17 cellular contexts compared by ENCODE assay signal in the genomic region with DNA sequence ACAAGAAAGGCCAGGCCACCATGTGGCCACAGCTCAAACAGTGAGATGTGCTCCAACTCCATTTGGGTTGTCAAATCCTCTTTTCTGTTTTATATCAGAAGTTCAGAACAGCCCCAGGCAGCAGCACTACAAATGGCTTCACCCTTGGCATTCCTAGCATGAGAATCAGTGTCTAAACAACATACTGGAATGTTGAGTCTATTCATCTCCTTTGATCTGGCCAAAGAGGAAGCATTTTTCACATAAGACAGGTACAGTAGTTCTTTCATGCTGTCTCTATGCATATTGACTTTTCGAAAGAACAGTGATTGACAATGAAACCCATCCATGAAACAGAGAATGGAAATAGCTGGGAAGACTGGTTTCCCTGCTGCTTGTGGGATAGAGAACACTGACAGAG.
DNase-seq lines count a peak whose midpoint lies in the region; FAIRE-seq and TF ChIP-seq lines count a peak whose summit lies in the region.
"Had no signal": no experiment of that assay in that cellular context is flagged by ENCODE, and none has a peak within 500 bp of the region (broad histone marks: within the 10 kb centered on the region; RNA-seq: fewer than 3 reads in every experiment).

No MANE protein-coding gene starts in this region.

- H3K4me1 ChIP-seq in BLaER1 treated with 17β-estradiol and CSF1 and Interleukin-3, amounts not matched to agents 10 nM and 100 nM: peaks cover 0 to 66% (median 48%) of the 10 kb centered on the region in 10 experiments; a peak in 16 of 20 replicates
- H3K4me1 ChIP-seq in Karpas-422 (ENCODE audit: low read length): peaks cover 78% of the 10 kb centered on the region
- H3K4me1 ChIP-seq in endodermal cell (ENCODE audit: control insufficient read depth, insufficient read depth, low read length): no peaks in the 10 kb centered on the region
- H3K4me1 ChIP-seq in mesodermal cell (ENCODE audit: control insufficient read depth, insufficient read depth, low read length, poor library complexity, severe bottlenecking): no peaks in the 10 kb centered on the region
- no peaks in the 10 kb centered on the region for H3K4me1 ChIP-seq in kidney (ENCODE audit: control insufficient read depth in 1 of 2, insufficient read depth in 1 of 2, low read depth in 1 of 2, low read length in 2 of 2)

- H3K4me1 Mint-ChIP-seq in endodermal cell: peaks cover 8% of the 10 kb centered on the region

- H3K9ac ChIP-seq in BLaER1 treated with 17β-estradiol and CSF1 and Interleukin-3, amounts not matched to agents 10 nM and 100 nM: no peak overlapping the region
- H3K9ac ChIP-seq in Karpas-422 (ENCODE audit: low read length) (peak overlapping the region; percentile 48), endodermal cell (ENCODE audit: extremely low read depth, low read length, poor library complexity, severe bottlenecking) (no peak overlapping the region), kidney (ENCODE audit: low read length in 2 of 2) (no peak overlapping the region)

- H3K36me3 ChIP-seq in BLaER1 treated with 17β-estradiol and CSF1 and Interleukin-3, amounts not matched to agents 10 nM and 100 nM: no peaks in the 10 kb centered on the region
- H3K36me3 ChIP-seq in Karpas-422 (ENCODE audit: insufficient read depth, low read length): no peaks in the 10 kb centered on the region
- H3K36me3 ChIP-seq in endodermal cell (ENCODE audit: control insufficient read depth, insufficient read depth, low read length): no peaks in the 10 kb centered on the region
- H3K36me3 ChIP-seq in mesodermal cell (ENCODE audit: control insufficient read depth, insufficient read depth, low read length): no peaks in the 10 kb centered on the region
- no peaks in the 10 kb centered on the region for H3K36me3 ChIP-seq in kidney (ENCODE audit: control insufficient read depth in 1 of 2, insufficient read depth in 2 of 2, low read length in 2 of 2)

- no peaks in the 10 kb centered on the region for H3K27me3 ChIP-seq in BLaER1 treated with 17β-estradiol and CSF1 and Interleukin-3, amounts not matched to agents 10 nM and 100 nM
- H3K27me3 ChIP-seq in Karpas-422 (ENCODE audit: low read length) (no peaks in the 10 kb centered on the region), endodermal cell (ENCODE audit: control insufficient read depth, insufficient read depth, low read length, poor library complexity, severe bottlenecking) (no peaks in the 10 kb centered on the region)

- H3K4me3 ChIP-seq in BLaER1 treated with 17β-estradiol and CSF1 and Interleukin-3, amounts not matched to agents 10 nM and 100 nM: no peak overlapping the region
- 0 out of 2 replicates have a peak overlapping the region, but pooled peaks have one; percentile 17 for H3K4me3 ChIP-seq in Karpas-422 (ENCODE audit: low read length)
- H3K4me3 ChIP-seq in endodermal cell (ENCODE audit: low read length): no peak overlapping the region
- H3K4me3 ChIP-seq in mesodermal cell (ENCODE audit: extremely low read depth, insufficient read depth, low read length, poor library complexity, severe bottlenecking): no peak overlapping the region
- no peak overlapping the region for H3K4me3 ChIP-seq in kidney (ENCODE audit: low read length in 2 of 2)
- H3K4me3 ChIP-seq: K562, PC-9 had no signal

- peak overlapping the region; percentile 10 for H2AFZ ChIP-seq in Karpas-422 (ENCODE audit: low read length)
- H2AFZ ChIP-seq: PC-9 had no signal

- H3K79me2 ChIP-seq in Karpas-422 (ENCODE audit: low read length): no peaks in the 10 kb centered on the region

- H3K9me3 Mint-ChIP-seq in endodermal cell: no peaks in the 10 kb centered on the region
- H3K9me3 Mint-ChIP-seq: CD8-positive, alpha-beta T cell had no signal

- no peaks in the 10 kb centered on the region for H3K9me2 ChIP-seq in Karpas-422 (replicated peaks; ENCODE audit: insufficient read depth, low read length)

- H3K36me3 Mint-ChIP-seq in endodermal cell (ENCODE audit: low read depth): no peaks in the 10 kb centered on the region
- H3K36me3 Mint-ChIP-seq: CD8-positive, alpha-beta T cell had no signal

- peak; percentile 70 for DNase-seq in Karpas-422
- DNase-seq in endodermal cell: no peak
- no peak for DNase-seq in putamen (ENCODE audit: low spot score)
- no peak for DNase-seq in activated CD4-positive, alpha-beta T cell treated with anti-CD3 and anti-CD28 coated beads, Interleukin-2, amount 50 U/mL, for 4 hours
- DNase-seq in kidney: no peak
- DNase-seq in GM13977 (ENCODE audit: low spot score): no peak
- DNase-seq: CD8-positive, alpha-beta T cell; NCI-H2227 treated with DMSO at 0.1 percent for 48 hours; NCI-H510A treated with DMSO at 0.1 percent for 48 hours; SIG-M5 had no signal

- H3K4me3 Mint-ChIP-seq in endodermal cell: no peak overlapping the region
- H3K4me3 Mint-ChIP-seq: CD8-positive, alpha-beta T cell had no signal

- intact Hi-C loops in kidney (cut with DNase I): no loop called here

- WGBS in endodermal cell (ENCODE audit: insufficient coverage in 1 of 2, insufficient read length in 1 of 2), 2 experiments: 97 to 100% methylated on average over 1 of the region's 1 CpG
- 88 to 100% methylated on average over 1 of the region's 1 CpG for WGBS in mesodermal cell (ENCODE audit: insufficient coverage in 2 of 2), 2 experiments

- H3K27ac Mint-ChIP-seq in endodermal cell: no peak overlapping the region
- H3K27ac Mint-ChIP-seq: CD8-positive, alpha-beta T cell had no signal

- in situ Hi-C loops in GM13977 (cut with MboI; ENCODE audit: low pct_unique_long_range_greater_than_20kb, low sequenced_read_pairs, unreplicated experiment): loop anchor here (10.0 kb wide), 1 partner anchor 615 kb away; no protein-coding TSS in a partner anchor

- TF ChIP-seq CTCF in endodermal cell (conservative IDR thresholded peaks at IDR 0.05): peak; percentile 17
- TF ChIP-seq CTCF in kidney (IDR thresholded peaks at IDR 0.05; ENCODE audit: borderline replicate concordance, extremely low read depth, insufficient read depth): no peak
- TF ChIP-seq CTCF in GM13977 (IDR thresholded peaks at IDR 0.05; ENCODE audit: extremely low read depth, insufficient read depth, missing control alignments): no peak

- no peaks in the 10 kb centered on the region for H3K27me3 Mint-ChIP-seq in endodermal cell (ENCODE audit: insufficient read depth)

- H3K27ac ChIP-seq in BLaER1 treated with 17β-estradiol and CSF1 and Interleukin-3, amounts not matched to agents 10 nM and 100 nM: peak overlapping the region in 2 of 11 experiments; percentile 29 to 59; a peak in 3 of 22 replicates
- H3K27ac ChIP-seq in Karpas-422 (ENCODE audit: low read length): peak overlapping the region; percentile 96
- H3K27ac ChIP-seq in endodermal cell (ENCODE audit: low read depth, low read length): no peak overlapping the region
- peak overlapping the region; percentile 13 for H3K27ac ChIP-seq in mesodermal cell (ENCODE audit: low read depth, low read length, severe bottlenecking)
- H3K27ac ChIP-seq in kidney (ENCODE audit: low read depth in 2 of 2, low read length in 2 of 2): no peak overlapping the region
- H3K27ac ChIP-seq: PC-9, RWPE1 had no signal

- no peak for FAIRE-seq in kidney (lab: Jason Lieb, UNC)
- FAIRE-seq: A204.1, GM12892, K562 had no signal

- peak overlapping the region in 9 of 11 experiments; percentile 14 to 62 (median 43); a peak in 12 of 22 replicates for H3K4me2 ChIP-seq in BLaER1 treated with 17β-estradiol and CSF1 and Interleukin-3, amounts not matched to agents 10 nM and 100 nM
- peak overlapping the region; percentile 62 for H3K4me2 ChIP-seq in Karpas-422 (ENCODE audit: low read depth, low read length, poor library complexity, severe bottlenecking)
- H3K4me2 ChIP-seq: PC-9 had no signal

- H3K9me3 ChIP-seq in BLaER1 treated with 17β-estradiol and CSF1 and Interleukin-3, amounts not matched to agents 10 nM and 100 nM (replicated peaks in 1 of 11): no peaks in the 10 kb centered on the region
- H3K9me3 ChIP-seq in Karpas-422 (ENCODE audit: low read length) (no peaks in the 10 kb centered on the region), endodermal cell (ENCODE audit: control insufficient read depth, low read length) (no peaks in the 10 kb centered on the region), mesodermal cell (ENCODE audit: control insufficient read depth, low read length) (no peaks in the 10 kb centered on the region), kidney (ENCODE audit: control insufficient read depth in 1 of 2, low read length in 2 of 2) (no peaks in the 10 kb centered on the region)

- no peaks in the 10 kb centered on the region for H4K20me1 ChIP-seq in BLaER1 treated with 17β-estradiol and CSF1 and Interleukin-3, amounts not matched to agents 10 nM and 100 nM
- H4K20me1 ChIP-seq in Karpas-422 (ENCODE audit: insufficient read depth, low read depth, low read length): no peaks in the 10 kb centered on the region

Comparison
In these comparisons a context has a peak if more than half of its experiments do, and no peak if none do; other contexts are left out.
1. H3K27ac ChIP-seq: peak in Karpas-422 (single experiment) and mesodermal cell (single experiment); none in endodermal cell (single experiment) and kidney (0 of 2).